Comparison of ENCODE assay signal across 8 cellular contexts in genomic region chr5:15003511-15003920, GRCh38.
DNase-seq lines count a peak whose midpoint lies in the region; ATAC-seq and TF ChIP-seq lines count a peak whose summit lies in the region.

No MANE protein-coding gene starts in this region.

- H3K27ac ChIP-seq in heart left ventricle = no peak overlapping the region

- H3K27me3 ChIP-seq in adipocyte (replicated peaks; ENCODE audit: control insufficient read depth, insufficient read depth, low read length) = no peaks in the 10 kb centered on the region
- no peaks in the 10 kb centered on the region for H3K27me3 ChIP-seq in heart left ventricle

- H3K9ac ChIP-seq in adipocyte (ENCODE audit: low read length) = no peak overlapping the region

- H3K4me3 ChIP-seq in adipocyte (ENCODE audit: low read length) (no peak overlapping the region), heart left ventricle (no peak overlapping the region)

- DNase-seq in DMS79 treated with DMSO at 0.1 percent for 48 hours (lab: John Stamatoyannopoulos, UW) (peak; percentile 25), DMS79 (lab: John Stamatoyannopoulos, UW) (no peak), NCI-H1417 (lab: John Stamatoyannopoulos, UW) (peak; percentile 72 to 91 (median 75)), SKM-1 treated with dmso at 0.1 percent for 144 hours (lab: John Stamatoyannopoulos, UW; ENCODE audit: unreplicated experiment) (peak; percentile 69), adipocyte (ENCODE audit: low read depth) (peak; percentile 91), heart left ventricle (peak in 4 of 5 donors; percentile 65 to 71 (median 68)), renal cortical epithelial cell (ENCODE audit: low read depth) (peak; percentile 70)

- intact Hi-C loops in heart left ventricle (cut with DNase I) = loop anchor here (1.0 to 10.0 kb wide), 9 partner anchors 49 to 277 kb away; partner anchors contain the start of gene ANKH (in 8 of the 10)

- H3K9me3 ChIP-seq in adipocyte (ENCODE audit: control insufficient read depth, low read length) (peaks cover 2% of the 10 kb centered on the region), heart left ventricle (peaks cover 0 to 2% (median 0%) of the 10 kb centered on the region in 12 donors)

- TF ChIP-seq POLR2A in heart left ventricle (IDR thresholded peaks at IDR 0.05) = no peak

- TF ChIP-seq CTCF in heart left ventricle (IDR thresholded peaks at IDR 0.05) = peak; percentile 76 to 93 (median 86)

- peak; percentile 93 for ATAC-seq in HG02840 (IDR thresholded peaks at IDR 0.05; ENCODE audit: low FRiP score, unreplicated experiment)
- peak; percentile 72 to 89 (median 87) for ATAC-seq in heart left ventricle

- H3K4me1 ChIP-seq in adipocyte (ENCODE audit: control insufficient read depth, insufficient read depth, low read length) = peaks cover 16% of the 10 kb centered on the region
- peaks cover 4 to 46% (median 34%) of the 10 kb centered on the region in 12 donors for H3K4me1 ChIP-seq in heart left ventricle

- 38 to 45% (median 42%) methylated on average over 4 of the region's 4 CpGs for WGBS in heart left ventricle, 4 donors

- H3K36me3 ChIP-seq in adipocyte (ENCODE audit: control insufficient read depth, insufficient read depth, low read length, severe bottlenecking) (no peaks in the 10 kb centered on the region), heart left ventricle (no peaks in the 10 kb centered on the region)
